8 cellular contexts compared by ENCODE assay signal in genomic region chr1:164602480-164603093, GRCh38. TPM values are rescaled to one million over a fixed set of nuclear protein-coding genes. Genes with fewer than 3 reads are reported as not detected.
A peak's percentile ranks its signal among the peaks of the same experiment; 100 is the strongest.
DNase-seq lines count a peak whose midpoint lies in the region; ATAC-seq and TF ChIP-seq lines count a peak whose summit lies in the region.

No MANE protein-coding gene starts in this region.

- H3K27me3 ChIP-seq in AG04450 (ENCODE audit: control insufficient read depth, insufficient read depth, low read length) (no peaks in the 10 kb centered on the region), MM.1S (replicated peaks; ENCODE audit: insufficient read depth, low read length) (no peaks in the 10 kb centered on the region)

- peaks cover 22% of the 10 kb centered on the region for H3K4me1 ChIP-seq in MM.1S (ENCODE audit: low read length)

- no peaks in the 10 kb centered on the region for H3K9me3 Mint-ChIP-seq in mesothelial cell of epicardium
- H3K9me3 Mint-ChIP-seq in natural killer cell: no peaks in the 10 kb centered on the region

- DNase-seq in AG04450 (ENCODE audit: low read depth, low spot score): no peak
- DNase-seq in MM.1S: peak; percentile 57
- DNase-seq in coronary artery (ENCODE audit: low spot score): no peak
- no peak for DNase-seq in mesothelial cell of epicardium (ENCODE audit: low spot score in 2 of 2, unreplicated experiment in 2 of 2)
- DNase-seq in 8988T: no peak
- no peak for DNase-seq in natural killer cell

- TF ChIP-seq CTCF in AG04450 (IDR thresholded peaks at IDR 0.05; ENCODE audit: low read depth, low read length): no peak
- peak; percentile 36 for TF ChIP-seq CTCF in MM.1S (IDR thresholded peaks at IDR 0.05; ENCODE audit: low read length)
- no peak for TF ChIP-seq CTCF in coronary artery (IDR thresholded peaks at IDR 0.05)
- TF ChIP-seq CTCF in mesothelial cell of epicardium (IDR thresholded peaks at IDR 0.05; ENCODE audit: unreplicated experiment): no peak
- TF ChIP-seq CTCF in natural killer cell (IDR thresholded peaks at IDR 0.05): no peak

- H3K27ac Mint-ChIP-seq in mesothelial cell of epicardium (peak overlapping the region; percentile 100), natural killer cell (no peak overlapping the region)

- CTCF ChIA-PET in AG04450 (lab: Charles Lee): interaction anchor here (0.7 to 1.9 kb wide), 6 partner anchors 12 to 185 kb away, joined by 3 to 7 read pairs (median 6); partner anchors contain the start of gene PBX1

- H3K9me2 ChIP-seq in MM.1S (replicated peaks; ENCODE audit: insufficient read depth, low read length): no peaks in the 10 kb centered on the region

- H3K79me2 ChIP-seq in MM.1S (ENCODE audit: low read length): peaks cover 3% of the 10 kb centered on the region; the same call in 1 of the 2 replicates

- H3K36me3 ChIP-seq in MM.1S (replicated peaks; ENCODE audit: insufficient read depth, low read length): no peaks in the 10 kb centered on the region

- H3F3A ChIP-seq in MM.1S (ENCODE audit: insufficient read depth, low read length): peaks cover 18% of the 10 kb centered on the region

- ATAC-seq in HG03457 (IDR thresholded peaks at IDR 0.05; ENCODE audit: unreplicated experiment) (no peak), natural killer cell (no peak), HG03378 (IDR thresholded peaks at IDR 0.05; ENCODE audit: unreplicated experiment) (no peak)

- no peaks in the 10 kb centered on the region for H4K20me1 ChIP-seq in MM.1S (ENCODE audit: insufficient read depth, low read length)

- peak overlapping the region; percentile 61 for H2AFZ ChIP-seq in MM.1S (ENCODE audit: low read length)

- H3K36me3 Mint-ChIP-seq in mesothelial cell of epicardium (peaks cover 21% of the 10 kb centered on the region), natural killer cell (no peaks in the 10 kb centered on the region)

- intact Hi-C loops in natural killer cell (cut with micrococcal nuclease): no loop called here

- H3K27ac ChIP-seq in AG04450 (ENCODE audit: low read depth, low read length) (peak overlapping the region; percentile 61), MM.1S (ENCODE audit: low read length) (peak overlapping the region; percentile 70), coronary artery (peak overlapping the region; percentile 38 to 65)

- H3K4me1 Mint-ChIP-seq in mesothelial cell of epicardium (peaks cover 91% of the 10 kb centered on the region), natural killer cell (no peaks in the 10 kb centered on the region)

- H3K9ac ChIP-seq in MM.1S (ENCODE audit: low read length): peak overlapping the region; percentile 55

- H3K27me3 Mint-ChIP-seq in mesothelial cell of epicardium (ENCODE audit: low read depth): no peaks in the 10 kb centered on the region
- peaks cover 15 to 17% of the 10 kb centered on the region in 2 donors for H3K27me3 Mint-ChIP-seq in natural killer cell (ENCODE audit: low read depth in 2 of 2)

- POLR2A ChIA-PET in AG04450 (lab: Yijun Ruan, JAX): interaction anchor here (1.3 to 1.8 kb wide), 3 partner anchors 26 to 146 kb away, joined by 3 to 5 read pairs (median 5); partner anchors contain the start of gene PBX1

- peak overlapping the region; percentile 34 for H3K4me3 ChIP-seq in AG04450 (ENCODE audit: low read depth, low read length)
- H3K4me3 ChIP-seq in MM.1S (ENCODE audit: low read length): peak overlapping the region; percentile 46
- H3K4me3 ChIP-seq in coronary artery: peak overlapping the region; percentile 36

- H3K4me3 Mint-ChIP-seq in mesothelial cell of epicardium (peak overlapping the region; percentile 27), natural killer cell (no peak overlapping the region)

- H3K4me2 ChIP-seq in MM.1S (ENCODE audit: low read depth, low read length): peak overlapping the region; percentile 71

- H3K9me3 ChIP-seq in AG04450 (ENCODE audit: control insufficient read depth, insufficient read depth, low read length): no peaks in the 10 kb centered on the region
- H3K9me3 ChIP-seq in MM.1S (replicated peaks; ENCODE audit: insufficient read depth, low read length): no peaks in the 10 kb centered on the region

RNA-seq across cellular contexts. Expression of gene PBX1, which starts 43.6 kb away (rescaled TPM):
- 46.6 and 49.9 TPM in 2 replicates for polyA plus RNA-seq in AG04450 (2011; rRNA removed)
- polyA minus RNA-seq in AG04450 (2011; rRNA and poly(A)+ RNA removed): 68.7 and 73.2 TPM in 2 replicates
- 699 to 723 TPM (median 719 TPM) in 3 replicates for total RNA-seq in mesothelial cell of epicardium
- total RNA-seq in natural killer cell: 1 to 10 TPM in 2 of 3 donors, under 1 TPM in 1; 0.54 to 3.5 (median 1.4) TPM

Comparison
In these comparisons a context has a peak if more than half of its experiments do, and no peak if none do; other contexts are left out.
1. RNA of gene PBX1, which starts 43.6 kb away (total RNA-seq): 699 to 723 TPM in mesothelial cell of epicardium; 0.54 to 3.5 TPM in natural killer cell; every median in the first group is over 100 times any median in the second.
2. Peak in every context shown above with its lines, with median percentiles within 50 percentile points of each other: H3K27ac ChIP-seq and H3K4me3 ChIP-seq.